ENCODE assay signal across 18 cellular contexts in the genomic region with DNA sequence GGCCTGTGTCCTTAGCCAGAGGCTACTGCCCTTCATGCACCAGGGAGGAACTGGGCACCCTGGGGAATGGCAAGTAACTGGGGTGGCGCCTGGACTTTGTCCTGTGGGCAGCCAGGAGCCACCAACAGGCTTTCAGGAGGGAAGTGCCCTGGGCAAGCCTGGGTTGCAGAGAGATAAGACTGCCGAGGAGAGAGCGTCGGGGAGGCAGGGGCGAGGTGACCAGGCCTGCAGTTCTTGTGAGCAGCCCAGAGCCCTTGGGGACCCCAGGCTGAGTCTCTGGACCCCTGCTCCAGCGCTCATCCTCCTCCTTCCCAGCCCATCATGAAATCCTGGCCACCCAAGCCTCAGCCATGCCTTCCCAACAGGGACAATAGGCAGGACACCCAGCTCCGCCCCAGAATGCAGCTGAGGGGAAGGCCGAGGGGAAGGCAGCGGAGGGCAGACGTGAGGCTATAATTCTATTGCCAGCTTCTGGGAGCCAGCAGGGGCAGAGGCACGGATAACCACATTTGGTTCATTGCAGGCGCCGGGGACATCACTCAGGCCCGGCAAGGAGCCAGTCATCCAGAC. TPM values are rescaled to one million over a fixed set of nuclear protein-coding genes. Genes with fewer than 3 reads are reported as not detected.
DNase-seq lines count a peak whose midpoint lies in the region; ATAC-seq, FAIRE-seq and TF ChIP-seq lines count a peak whose summit lies in the region.
"Had no signal": no experiment of that assay in that cellular context is flagged by ENCODE, and none has a peak within 500 bp of the region (broad histone marks: within the 10 kb centered on the region; RNA-seq: fewer than 3 reads in every experiment).

No MANE protein-coding gene starts in this region.

- H3K36me3 ChIP-seq in GM23338 (ENCODE audit: insufficient read depth), result no peaks in the 10 kb centered on the region
- no peaks in the 10 kb centered on the region for H3K36me3 ChIP-seq in H1 (ENCODE audit: control insufficient read depth in 2 of 4, insufficient read depth in 4 of 4, low read length in 3 of 4)
- no peaks in the 10 kb centered on the region for H3K36me3 ChIP-seq in mucosa of descending colon (ENCODE audit: low read depth)
- H3K36me3 ChIP-seq: MG63 had no signal

- H3K23me2 ChIP-seq in H1 (ENCODE audit: low read depth, low read length), result no peaks in the 10 kb centered on the region

- H3K56ac ChIP-seq in H1 (replicated peaks; ENCODE audit: insufficient read length, low read depth, low read length), result no peak overlapping the region

- no peak for TF ChIP-seq POLR2A in H1 (IDR thresholded peaks at IDR 0.05; ENCODE audit: control extremely low read depth in 1 of 2, low read depth in 2 of 2, low read length in 2 of 2)

- intact Hi-C loops in mucosa of descending colon (cut with DNase I, micrococcal nuclease), result no loop called here

- no peak for TF ChIP-seq EP300 in H1 (IDR thresholded peaks at IDR 0.05; ENCODE audit: borderline replicate concordance in 1 of 2, low read depth in 2 of 2, low read length in 2 of 2)

- no peak overlapping the region for H3K4ac ChIP-seq in H1 (replicated peaks; ENCODE audit: insufficient read length, low read depth, low read length)

- no peak overlapping the region for H2BK120ac ChIP-seq in H1 (replicated peaks; ENCODE audit: low read depth, low read length)

- no peak overlapping the region for H3K27ac ChIP-seq in GM23338 (ENCODE audit: low read depth)
- no peak overlapping the region for H3K27ac ChIP-seq in H1 (ENCODE audit: low read depth, low read length)
- H3K27ac ChIP-seq: GM23248, hepatocyte had no signal

- H4K5ac ChIP-seq in H1 (ENCODE audit: insufficient read length, low read depth, low read length), result peak overlapping the region; percentile 30

- H3K27me3 ChIP-seq in GM23338 (ENCODE audit: insufficient read depth), result no peaks in the 10 kb centered on the region
- no peaks in the 10 kb centered on the region; a peak in 1 of 7 replicates for H3K27me3 ChIP-seq in H1 (replicated peaks in 1 of 4; ENCODE audit: control insufficient read depth in 3 of 4, extremely low read depth in 1 of 4, insufficient read depth in 3 of 4, low read length in 3 of 4)
- H3K27me3 ChIP-seq: hepatocyte, MG63 had no signal

- POLR2A ChIA-PET in H1 (lab: Charles Lee; ENCODE audit: partially characterized antibody), result interaction anchor here (1.7 kb wide), 1 partner anchor 10 kb away, joined by 11 read pairs; no protein-coding TSS in a partner anchor

- no peak for TF ChIP-seq RAD21 in H1 (IDR thresholded peaks at IDR 0.05 in 1 of 2, conservative IDR thresholded peaks at IDR 0.05 in 1 of 2; ENCODE audit: low read depth in 2 of 2, low read length in 2 of 2)

- H3K9ac ChIP-seq in H1 (replicated peaks in 1 of 4; ENCODE audit: extremely low read depth in 1 of 4, low read depth in 3 of 4, low read length in 3 of 4), result no peak overlapping the region
- H3K9ac ChIP-seq: GM23248 had no signal

- ATAC-seq in GM23338, result no peak; the same call in 2 of the 3 replicates
- peak; percentile 93 for ATAC-seq in mucosa of descending colon
- ATAC-seq in GM18868 (IDR thresholded peaks at IDR 0.05; ENCODE audit: unreplicated experiment), result no peak
- ATAC-seq: activated naive CD4-positive, alpha-beta T cell treated with anti-CD3 and anti-CD28 coated beads, Interleukin-2, amount 50 U/mL, for 72 hours had no signal

- TF ChIP-seq CTCF in GM23338 (conservative IDR thresholded peaks at IDR 0.05; ENCODE audit: low read depth in 2 of 2) (no peak), H1 (IDR thresholded peaks at IDR 0.05; ENCODE audit: control extremely low read depth in 1 of 3, insufficient read depth in 1 of 3, low read depth in 1 of 3, low read length in 3 of 3) (no peak), mucosa of descending colon (IDR thresholded peaks at IDR 0.05) (no peak)

- no peaks in the 10 kb centered on the region for H3K9me3 Mint-ChIP-seq in GM23338
- H3K9me3 Mint-ChIP-seq: activated naive CD4-positive, alpha-beta T cell treated with anti-CD3 and anti-CD28 coated beads, Interleukin-2, amount 50 U/mL, for 72 hours had no signal

- H3K4me3 ChIP-seq in GM23338 (no peak overlapping the region), H1 (ENCODE audit: extremely low read depth in 1 of 4, insufficient read depth in 2 of 4, low read depth in 3 of 4, low read length in 4 of 4) (no peak overlapping the region), mucosa of descending colon (no peak overlapping the region)
- H3K4me3 ChIP-seq: GM12878, GM23248, hepatocyte, MG63 had no signal

- H3K79me2 ChIP-seq in GM23338 (replicated peaks; ENCODE audit: insufficient read depth) (no peaks in the 10 kb centered on the region), H1 (ENCODE audit: control insufficient read depth in 1 of 2, insufficient read depth in 2 of 2, low read length in 2 of 2) (no peaks in the 10 kb centered on the region)
- H3K79me2 ChIP-seq: hepatocyte had no signal

- H4K8ac ChIP-seq in H1 (ENCODE audit: extremely low read depth, insufficient read depth, low read length), result peak overlapping the region; percentile 32

- H3F3A ChIP-seq in GM23338 (replicated peaks; ENCODE audit: low read depth), result no peaks in the 10 kb centered on the region

- 90% methylated on average over 14 of the region's 14 CpGs; no CpG with 5 or more reads in 1 of the 2 experiments for WGBS in H1 (ENCODE audit: extremely low coverage in 1 of 2, insufficient coverage in 1 of 2, insufficient read length in 1 of 2, insufficient replicate concordance in 2 of 2, low coverage in 1 of 2, low lambda C conversion rate in 2 of 2, missing lambda C conversion rate in 1 of 2), 2 experiments

- no peak overlapping the region for H3K4me3 Mint-ChIP-seq in GM23338

- no peaks in the 10 kb centered on the region; the same call in 2 of the 3 replicates for H3K36me3 Mint-ChIP-seq in GM23338 (ENCODE audit: low read depth)
- H3K36me3 Mint-ChIP-seq: activated naive CD4-positive, alpha-beta T cell treated with anti-CD3 and anti-CD28 coated beads, Interleukin-2, amount 50 U/mL, for 72 hours had no signal

- peak overlapping the region; percentile 6; the same call in 1 of the 2 replicates for H2BK20ac ChIP-seq in H1 (ENCODE audit: low read length)

- H3K9me3 ChIP-seq in H1 (ENCODE audit: insufficient read depth in 2 of 2, low read depth in 1 of 2, low read length in 1 of 2) (no peaks in the 10 kb centered on the region), mucosa of descending colon (no peaks in the 10 kb centered on the region)
- H3K9me3 ChIP-seq: MG63 had no signal

- peak; percentile 11 for DNase-seq in AG20443 (ENCODE audit: low spot score)
- no peak for DNase-seq in GM23338 (ENCODE audit: low spot score)
- peak in 1 of 2 experiments; percentile 48 for DNase-seq in H1 (ENCODE audit: low read depth in 1 of 2, low spot score in 2 of 2)
- peak; percentile 77 to 86 (median 80) for DNase-seq in mucosa of descending colon
- DNase-seq in activated T-cell treated with anti-CD3 and anti-CD28 coated beads, Interleukin-2, amount 50 U/mL, for 1 hour, result no peak
- no peak for DNase-seq in NCI-H2171 treated with DMSO at 0.1 percent for 48 hours (lab: John Stamatoyannopoulos, UW)
- no peak for DNase-seq in SW 1271 (lab: John Stamatoyannopoulos, UW)
- DNase-seq: activated CD4-positive, alpha-beta T cell treated with anti-CD3 and anti-CD28 coated beads for 1 hour; GM23248; MG63; NCI-H446 treated with DMSO at 0.1 percent for 48 hours; stimulated activated CD4-positive, alpha-beta T cell treated with anti-CD3 and anti-CD28 coated beads, Interleukin-1b, Interleukin-23, amount 100 ng/mL, for 48 hours; T-helper 2 cell had no signal

- H2BK5ac ChIP-seq in H1 (ENCODE audit: low read depth, low read length), result peak overlapping the region; percentile 20; the same call in 1 of the 2 replicates

- H3K4me1 ChIP-seq in GM23338 (ENCODE audit: insufficient read depth), result peaks cover 7% of the 10 kb centered on the region; the same call in 1 of the 2 replicates
- H3K4me1 ChIP-seq in H1 (replicated peaks in 1 of 4; ENCODE audit: control insufficient read depth in 3 of 4, insufficient read depth in 4 of 4, low read length in 3 of 4), result peaks cover 3 to 24% (median 10%) of the 10 kb centered on the region in 4 experiments
- peaks cover 11% of the 10 kb centered on the region for H3K4me1 ChIP-seq in mucosa of descending colon (ENCODE audit: low read depth)

- H3K4me1 Mint-ChIP-seq in GM23338, result peaks cover 21% of the 10 kb centered on the region

- H3K79me1 ChIP-seq in H1 (ENCODE audit: low read depth, low read length), result no peaks in the 10 kb centered on the region

- H3K4me2 ChIP-seq in GM23338, result no peak overlapping the region
- no peak overlapping the region for H3K4me2 ChIP-seq in H1 (ENCODE audit: insufficient read depth in 1 of 2, low read depth in 2 of 2, low read length in 2 of 2)
- H3K4me2 ChIP-seq: hepatocyte had no signal

- no peak overlapping the region for H4K91ac ChIP-seq in H1 (replicated peaks; ENCODE audit: insufficient read length, low read length)

- H4K20me1 ChIP-seq in GM23338 (replicated peaks; ENCODE audit: insufficient read depth) (no peaks in the 10 kb centered on the region), H1 (replicated peaks in 1 of 2; ENCODE audit: control insufficient read depth in 1 of 2, insufficient read depth in 2 of 2, low read length in 2 of 2) (no peaks in the 10 kb centered on the region)

- H3K27me3 Mint-ChIP-seq in GM23338 (ENCODE audit: insufficient read depth, low read depth, poor library complexity), result peaks cover 7% of the 10 kb centered on the region

- H3K14ac ChIP-seq in H1 (ENCODE audit: insufficient read length), result no peak overlapping the region

- no peak overlapping the region for H3K27ac Mint-ChIP-seq in GM23338
- H3K27ac Mint-ChIP-seq: activated naive CD4-positive, alpha-beta T cell treated with anti-CD3 and anti-CD28 coated beads, Interleukin-2, amount 50 U/mL, for 72 hours had no signal

- H2AK5ac ChIP-seq in H1 (ENCODE audit: low read depth, low read length), result no peak overlapping the region

- H2AFZ ChIP-seq in GM23338, result peak overlapping the region; percentile 91
- peak overlapping the region; percentile 49 for H2AFZ ChIP-seq in H1 (ENCODE audit: low read length)
- H2AFZ ChIP-seq: GM23248, hepatocyte had no signal

- H2BK15ac ChIP-seq in H1 (ENCODE audit: low read length), result peak overlapping the region; percentile 95; the same call in 1 of the 2 replicates

- no peaks in the 10 kb centered on the region; the same call in 1 of the 2 replicates for H3K9me2 ChIP-seq in GM23338 (ENCODE audit: insufficient read depth)

- H2BK12ac ChIP-seq in H1 (ENCODE audit: low read depth, low read length), result peak overlapping the region; percentile 5; the same call in 1 of the 2 replicates

- no peak overlapping the region for H3K23ac ChIP-seq in H1 (ENCODE audit: insufficient read length)

- FAIRE-seq in H1 (lab: Jason Lieb, UNC), result no peak
- FAIRE-seq: GM12878 had no signal

- CTCF ChIA-PET in H1 (lab: Charles Lee; ENCODE audit: partially characterized antibody), result interaction anchor here (0.6 to 3.0 kb wide), 14 partner anchors 8 to 83 kb away, joined by 3 to 12 read pairs (median 6); partner anchors contain the start of gene ADRA2B

- peak overlapping the region; percentile 72; the same call in 1 of the 2 replicates for H3K18ac ChIP-seq in H1 (ENCODE audit: extremely low read depth, low read length)

RNA-seq across cellular contexts. Expression of gene ADRA2B, which starts 25.1 kb away (rescaled TPM):
- total RNA-seq in GM23338 (2014; rRNA removed; shearing (Covaris generic)), result 5.9 and 7.9 TPM in 2 replicates
- polyA plus RNA-seq in GM23338 (2016; fragmentation: Nextera tagmentation; extraction: Ambion mirVana) (1.5 and 1.7 TPM in 2 replicates), H1 (2011; rRNA removed) (5.8 and 8.3 TPM in 2 replicates)
- total RNA-seq in H1 (2021; fragmentation: NEBNext Ultra II Directional; extraction: Animal tissue kit (Norgen Biotek cat#: 25700)), result 6.5 and 6.6 TPM in 2 replicates
- polyA plus RNA-seq in H1 (2011; cell fraction: cytosol; rRNA removed), result 6.6 TPM
- 14.4 TPM for polyA plus RNA-seq in H1 (2011; cell fraction: nucleus; rRNA removed)
- 3.3 to 6.4 TPM (median 5.3 TPM) in 4 replicates for polyA plus RNA-seq in H1 (2012, experiment 1 of 2)
- polyA plus RNA-seq in H1 (2012, experiment 2 of 2), result 4.8 TPM
- polyA plus RNA-seq in H1 (2013, experiment 1 of 2), result 3.7 TPM
- 4.0 TPM for polyA plus RNA-seq in H1 (2013, experiment 2 of 2)
- polyA minus RNA-seq in H1 (2011; rRNA and poly(A)+ RNA removed), result 4.4 and 4.9 TPM in 2 replicates
- polyA minus RNA-seq in H1 (2011; cell fraction: cytosol; rRNA and poly(A)+ RNA removed), result 6.7 TPM
- polyA minus RNA-seq in H1 (2011; cell fraction: nucleus; rRNA and poly(A)+ RNA removed), result 6.8 TPM
- total RNA-seq in mucosa of descending colon, result under 1 TPM; 0.17 to 0.73 (median 0.36) TPM
- total RNA-seq: G401, GM23248 had no signal
- polyA plus RNA-seq: GM23248 had no signal

RNA-seq across cellular contexts. Expression of gene ASTL, which starts 47.1 kb away (rescaled TPM):
- 1.6 TPM in 1 of 2 replicates, not detected in the other for total RNA-seq in GM23338 (2014; rRNA removed; shearing (Covaris generic))
- polyA plus RNA-seq in GM23338 (2016; fragmentation: Nextera tagmentation; extraction: Ambion mirVana) (0.23 TPM in 1 of 2 replicates, not detected in the other), H1 (2011; rRNA removed) (1.4 and 2.2 TPM in 2 replicates)
- total RNA-seq in H1 (2021; fragmentation: NEBNext Ultra II Directional; extraction: Animal tissue kit (Norgen Biotek cat#: 25700)), result 0.60 and 0.75 TPM in 2 replicates
- 1.4 TPM for polyA plus RNA-seq in H1 (2011; cell fraction: cytosol; rRNA removed)
- polyA plus RNA-seq in H1 (2011; cell fraction: nucleus; rRNA removed), result 2.5 TPM
- polyA plus RNA-seq in H1 (2012, experiment 1 of 2), result 0.28 to 1.2 TPM (median 0.73 TPM) in 4 replicates
- polyA plus RNA-seq in H1 (2012, experiment 2 of 2), result 0.54 TPM
- 0.67 TPM for polyA plus RNA-seq in H1 (2013, experiment 1 of 2)
- polyA plus RNA-seq in H1 (2013, experiment 2 of 2), result 0.46 TPM
- polyA minus RNA-seq in H1 (2011; rRNA and poly(A)+ RNA removed), result 1.2 and 1.6 TPM in 2 replicates
- polyA minus RNA-seq in H1 (2011; cell fraction: cytosol; rRNA and poly(A)+ RNA removed), result 1.8 TPM
- polyA minus RNA-seq in H1 (2011; cell fraction: nucleus; rRNA and poly(A)+ RNA removed), result 1.8 TPM
- total RNA-seq in mucosa of descending colon, result not detected
- total RNA-seq: GM23248, hepatocyte had no signal
- polyA plus RNA-seq: GM23248, hepatocyte had no signal

RNA-seq across cellular contexts. Expression of gene DUSP2, which starts 54.0 kb away (rescaled TPM):
- 10.5 and 13.0 TPM in 2 replicates for total RNA-seq in GM23338 (2014; rRNA removed; shearing (Covaris generic))
- polyA plus RNA-seq in GM23338 (2016; fragmentation: Nextera tagmentation; extraction: Ambion mirVana), result 6.4 and 6.6 TPM in 2 replicates
- 8.7 and 10.1 TPM in 2 replicates for total RNA-seq in H1 (2021; fragmentation: NEBNext Ultra II Directional; extraction: Animal tissue kit (Norgen Biotek cat#: 25700))
- polyA plus RNA-seq in H1 (2011; rRNA removed), result 10.4 and 11.7 TPM in 2 replicates
- 8.4 TPM for polyA plus RNA-seq in H1 (2011; cell fraction: cytosol; rRNA removed)
- polyA plus RNA-seq in H1 (2011; cell fraction: nucleus; rRNA removed), result 21.7 TPM
- polyA plus RNA-seq in H1 (2012, experiment 1 of 2), result 5.9 to 8.2 TPM (median 7.6 TPM) in 4 replicates
- 9.0 TPM for polyA plus RNA-seq in H1 (2012, experiment 2 of 2)
- 3.6 TPM for polyA plus RNA-seq in H1 (2013, experiment 1 of 2)
- 3.2 TPM for polyA plus RNA-seq in H1 (2013, experiment 2 of 2)
- 5.5 and 5.9 TPM in 2 replicates for polyA minus RNA-seq in H1 (2011; rRNA and poly(A)+ RNA removed)
- polyA minus RNA-seq in H1 (2011; cell fraction: cytosol; rRNA and poly(A)+ RNA removed), result 5.7 TPM
- polyA minus RNA-seq in H1 (2011; cell fraction: nucleus; rRNA and poly(A)+ RNA removed), result 26.8 TPM
- total RNA-seq in mucosa of descending colon, result 1 to 10 TPM; 1.5 to 2.3 (median 1.6) TPM

RNA-seq across cellular contexts. Expression of gene GPAT2, which starts 56.5 kb away (rescaled TPM):
- 2.0 and 2.2 TPM in 2 replicates for total RNA-seq in GM23338 (2014; rRNA removed; shearing (Covaris generic))
- polyA plus RNA-seq in GM23338 (2016; fragmentation: Nextera tagmentation; extraction: Ambion mirVana) (1.4 and 1.6 TPM in 2 replicates), H1 (2011; rRNA removed) (0.26 and 0.69 TPM in 2 replicates)
- total RNA-seq in H1 (2021; fragmentation: NEBNext Ultra II Directional; extraction: Animal tissue kit (Norgen Biotek cat#: 25700)), result 0.63 and 1.0 TPM in 2 replicates
- polyA plus RNA-seq in H1 (2011; cell fraction: cytosol; rRNA removed), result 0.44 TPM
- polyA plus RNA-seq in H1 (2011; cell fraction: nucleus; rRNA removed), result 2.2 TPM
- 0.28 to 0.81 TPM (median 0.46 TPM) in 4 replicates for polyA plus RNA-seq in H1 (2012, experiment 1 of 2)
- 0.46 TPM for polyA plus RNA-seq in H1 (2012, experiment 2 of 2)
- polyA plus RNA-seq in H1 (2013, experiment 1 of 2), result 0.51 TPM
- polyA plus RNA-seq in H1 (2013, experiment 2 of 2), result 0.42 TPM
- 0.10 and 0.66 TPM in 2 replicates for polyA minus RNA-seq in H1 (2011; rRNA and poly(A)+ RNA removed)
- 1.3 TPM for polyA minus RNA-seq in H1 (2011; cell fraction: cytosol; rRNA and poly(A)+ RNA removed)
- polyA minus RNA-seq in H1 (2011; cell fraction: nucleus; rRNA and poly(A)+ RNA removed), result 0.80 TPM
- 1 to 10 TPM; 3.2 to 3.3 (median 3.2) TPM for total RNA-seq in mucosa of descending colon
- total RNA-seq: G401, GM12878, hepatocyte had no signal

Comparison
In these comparisons a context has a peak if more than half of its experiments do, and no peak if none do; other contexts are left out.
1. DNase-seq: peak in AG20443 (single experiment) and mucosa of descending colon (3 of 3); none in GM23338 (single experiment), activated T-cell treated with anti-CD3 and anti-CD28 coated beads, Interleukin-2, amount 50 U/mL, for 1 hour (single experiment), NCI-H2171 treated with DMSO at 0.1 percent for 48 hours (single experiment) and SW 1271 (0 of 2).